In genomic region chr2:100291152-100291970, GRCh38 we compare ENCODE assay signal across 8 cellular contexts. TPM values are rescaled to one million over a fixed set of nuclear protein-coding genes. Genes with fewer than 3 reads are reported as not detected.
DNase-seq lines count a peak whose midpoint lies in the region; ATAC-seq, FAIRE-seq and TF ChIP-seq lines count a peak whose summit lies in the region.

No MANE protein-coding gene starts in this region.

- H3K4me1 Mint-ChIP-seq in activated naive CD8-positive, alpha-beta T cell treated with anti-CD3 and anti-CD28 coated beads, Interleukin-2, amount 50 U/mL, for 24 hours = no peaks in the 10 kb centered on the region

- no peaks in the 10 kb centered on the region for H3K79me2 ChIP-seq in keratinocyte (ENCODE audit: control insufficient read depth, insufficient read depth, low read length)

- no peaks in the 10 kb centered on the region for H3K36me3 ChIP-seq in keratinocyte (ENCODE audit: control insufficient read depth in 2 of 2, extremely low read depth in 1 of 2, insufficient read depth in 2 of 2, low read length in 2 of 2)
- no peaks in the 10 kb centered on the region for H3K36me3 ChIP-seq in prostate gland

- H3K27me3 ChIP-seq in keratinocyte (ENCODE audit: control insufficient read depth, extremely low read depth, insufficient read depth, low read length) = no peaks in the 10 kb centered on the region
- no peaks in the 10 kb centered on the region for H3K27me3 ChIP-seq in prostate gland (replicated peaks; ENCODE audit: insufficient read depth)

- H3K4me3 ChIP-seq in keratinocyte (ENCODE audit: control insufficient read depth in 2 of 3, extremely low read depth in 1 of 3, insufficient read depth in 2 of 3, low read depth in 1 of 3, low read length in 3 of 3) (no peak overlapping the region), prostate gland (no peak overlapping the region)

- no peaks in the 10 kb centered on the region for H3K36me3 Mint-ChIP-seq in activated naive CD8-positive, alpha-beta T cell treated with anti-CD3 and anti-CD28 coated beads, Interleukin-2, amount 50 U/mL, for 24 hours (ENCODE audit: low read depth)

- no peaks in the 10 kb centered on the region for H4K20me1 ChIP-seq in keratinocyte (ENCODE audit: control insufficient read depth, extremely low read depth, insufficient read depth, low read length)

- intact Hi-C loops in prostate gland (cut with DNase I) = no loop called here

- DNase-seq in activated CD4-positive, CD25-positive, alpha-beta regulatory T cell (lab: John Stamatoyannopoulos, UW) = no peak
- DNase-seq in SIG-M5 treated with dmso at 0.1 percent for 504 hours (lab: John Stamatoyannopoulos, UW; ENCODE audit: unreplicated experiment) = peak; percentile 95
- peak; percentile 47 for DNase-seq in activated naive CD8-positive, alpha-beta T cell treated with anti-CD3 and anti-CD28 coated beads, Interleukin-2, amount 50 U/mL, for 24 hours
- DNase-seq in keratinocyte (ENCODE audit: low read depth, low spot score) = peak; percentile 66
- DNase-seq in stimulated activated CD8-positive, alpha-beta memory T cell treated with anti-CD3 and anti-CD28 coated beads, Interleukin-12 subunit alpha, Interleukin-12 subunit beta, amount 100 ng/mL, for 24 hours (ENCODE audit: extremely low read depth) = peak; percentile 25
- no peak for DNase-seq in prostate gland (ENCODE audit: low spot score)

- H3K27me3 Mint-ChIP-seq in activated naive CD8-positive, alpha-beta T cell treated with anti-CD3 and anti-CD28 coated beads, Interleukin-2, amount 50 U/mL, for 24 hours = peaks cover 8% of the 10 kb centered on the region

- TF ChIP-seq CTCF in keratinocyte (optimal IDR thresholded peaks at IDR 0.05 in 1 of 3, IDR thresholded peaks at IDR 0.05 in 1 of 3, conservative IDR thresholded peaks at IDR 0.05 in 1 of 3; ENCODE audit: extremely low read depth in 1 of 3, insufficient read depth in 2 of 3, low read length in 3 of 3) (no peak), prostate gland (IDR thresholded peaks at IDR 0.05) (no peak)

- no peak for TF ChIP-seq POLR2A in prostate gland (IDR thresholded peaks at IDR 0.05)

- no peaks in the 10 kb centered on the region for H3K9me3 ChIP-seq in keratinocyte (ENCODE audit: control insufficient read depth, low read depth, low read length)
- no peaks in the 10 kb centered on the region for H3K9me3 ChIP-seq in prostate gland

- H3K9me3 Mint-ChIP-seq in activated naive CD8-positive, alpha-beta T cell treated with anti-CD3 and anti-CD28 coated beads, Interleukin-2, amount 50 U/mL, for 24 hours = no peaks in the 10 kb centered on the region

- peak overlapping the region; percentile 35 for H3K9ac ChIP-seq in keratinocyte (ENCODE audit: control insufficient read depth, extremely low read depth, insufficient read depth, low read length)

- peak; percentile 58 to 72 for ATAC-seq in activated CD4-positive, CD25-positive, alpha-beta regulatory T cell treated with anti-CD3 and anti-CD28 coated beads, Interleukin-2, amount 50 U/mL, for 24 hours
- peak; percentile 89 for ATAC-seq in activated naive CD8-positive, alpha-beta T cell treated with anti-CD3 and anti-CD28 coated beads, Interleukin-2, amount 50 U/mL, for 24 hours
- ATAC-seq in HG02840 (IDR thresholded peaks at IDR 0.05; ENCODE audit: low FRiP score, unreplicated experiment) = no peak

- no peak overlapping the region for H2AFZ ChIP-seq in keratinocyte (ENCODE audit: control insufficient read depth, low read length)

- no peak overlapping the region for H3K4me3 Mint-ChIP-seq in activated naive CD8-positive, alpha-beta T cell treated with anti-CD3 and anti-CD28 coated beads, Interleukin-2, amount 50 U/mL, for 24 hours

- FAIRE-seq in keratinocyte (lab: Jason Lieb, UNC) = no peak

- H3K27ac ChIP-seq in keratinocyte (ENCODE audit: control insufficient read depth, insufficient read depth, low read length) (peak overlapping the region; percentile 33), prostate gland (no peak overlapping the region)

- dilution Hi-C loops in keratinocyte (cut with MboI; ENCODE audit: extremely low pct_ligation_motif_present, low sequenced_read_pairs) = no loop called here

- no peak overlapping the region for H3K4me2 ChIP-seq in keratinocyte (ENCODE audit: control insufficient read depth, extremely low read depth, insufficient read depth, low read depth, low read length)

- H3K27ac Mint-ChIP-seq in activated naive CD8-positive, alpha-beta T cell treated with anti-CD3 and anti-CD28 coated beads, Interleukin-2, amount 50 U/mL, for 24 hours = no peak overlapping the region

- H3K9me1 ChIP-seq in keratinocyte (ENCODE audit: control insufficient read depth, extremely low read depth, insufficient read depth, low read length) = no peaks in the 10 kb centered on the region

- WGBS in prostate gland = 66% methylated on average over 13 of the region's 13 CpGs

- H3K4me1 ChIP-seq in keratinocyte (ENCODE audit: control insufficient read depth, extremely low read depth, insufficient read depth, low read length) (peaks cover 9% of the 10 kb centered on the region), prostate gland (replicated peaks) (no peaks in the 10 kb centered on the region)

RNA-seq across cellular contexts. Expression of gene LONRF2, which starts 30.9 kb away (rescaled TPM):
- not detected in 3 replicates for polyA plus RNA-seq in keratinocyte
- not detected for polyA plus RNA-seq in keratinocyte (2011; ENCODE audit: low read depth)
- 0.02 TPM in 1 of 2 replicates, not detected in the other for polyA plus RNA-seq in keratinocyte (2011; cell fraction: cytosol; rRNA removed)
- polyA plus RNA-seq in keratinocyte (2011; cell fraction: nucleus; rRNA removed) = 0.05 and 0.12 TPM in 2 replicates
- not detected in 2 replicates for polyA plus RNA-seq in keratinocyte (2012; ENCODE audit: low replicate concordance)
- polyA minus RNA-seq in keratinocyte = not detected in 3 replicates
- not detected for polyA minus RNA-seq in keratinocyte (2011; cell fraction: cytosol; rRNA and poly(A)+ RNA removed)
- polyA minus RNA-seq in keratinocyte (2011; cell fraction: nucleus; rRNA and poly(A)+ RNA removed) = under 0.01 and 0.08 TPM in 2 replicates
- 10 to 100 TPM in 1 of 2 donors, 1 to 10 TPM in 1; 8.2 to 20.4 TPM for total RNA-seq in prostate gland

Comparison
In these comparisons a context has a peak if more than half of its experiments do, and no peak if none do; other contexts are left out.
1. DNase-seq: peak in SIG-M5 treated with dmso at 0.1 percent for 504 hours (single experiment), activated naive CD8-positive, alpha-beta T cell treated with anti-CD3 and anti-CD28 coated beads, Interleukin-2, amount 50 U/mL, for 24 hours (single experiment), keratinocyte (single experiment) and stimulated activated CD8-positive, alpha-beta memory T cell treated with anti-CD3 and anti-CD28 coated beads, Interleukin-12 subunit alpha, Interleukin-12 subunit beta, amount 100 ng/mL, for 24 hours (single experiment); none in activated CD4-positive, CD25-positive, alpha-beta regulatory T cell (0 of 4) and prostate gland (single experiment).